In genomic region chr6:169236545-169236944, GRCh38 we compare ENCODE assay signal across 25 cellular contexts. TPM values are rescaled to one million over a fixed set of nuclear protein-coding genes. Genes with fewer than 3 reads are reported as not detected.
DNase-seq lines count a peak whose midpoint lies in the region; ATAC-seq, FAIRE-seq and TF ChIP-seq lines count a peak whose summit lies in the region.
"Had no signal": no experiment of that assay in that cellular context is flagged by ENCODE, and none has a peak within 500 bp of the region (broad histone marks: within the 10 kb centered on the region; RNA-seq: fewer than 3 reads in every experiment).

No MANE protein-coding gene starts in this region.

- no peak overlapping the region for H3K4me3 ChIP-seq in kidney (ENCODE audit: low read length in 2 of 2)
- no peak overlapping the region for H3K4me3 ChIP-seq in mucosa of descending colon
- H3K4me3 ChIP-seq: A549; BLaER1 treated with 17β-estradiol and CSF1 and Interleukin-3, amounts not matched to agents 10 nM and 100 nM; GM12878; GM23248 had no signal

- H3K9me3 ChIP-seq in kidney (ENCODE audit: control insufficient read depth in 1 of 2, low read length in 2 of 2) (no peaks in the 10 kb centered on the region), mucosa of descending colon (no peaks in the 10 kb centered on the region)
- H3K9me3 ChIP-seq: A549, BE2C had no signal

- H3K4me3 Mint-ChIP-seq in chondrocyte (ENCODE audit: unreplicated experiment): no peak overlapping the region
- no peak overlapping the region for H3K4me3 Mint-ChIP-seq in osteocyte (ENCODE audit: unreplicated experiment)
- no peak overlapping the region for H3K4me3 Mint-ChIP-seq in stimulated activated naive B cell treated with anti-CD40 and anti-IgM and Interleukin-4, amounts not matched to agents 10 μg/mL and 1 μg/mL and 100 μg/mL, for 72 hours
- H3K4me3 Mint-ChIP-seq: H9 had no signal

- H3K36me3 ChIP-seq in kidney (ENCODE audit: control insufficient read depth in 1 of 2, insufficient read depth in 2 of 2, low read length in 2 of 2) (peaks cover 0 to 2% of the 10 kb centered on the region in 2 donors), mucosa of descending colon (ENCODE audit: low read depth) (no peaks in the 10 kb centered on the region)
- H3K36me3 ChIP-seq: BE2C; BLaER1 treated with 17β-estradiol and CSF1 and Interleukin-3, amounts not matched to agents 10 nM and 100 nM had no signal

- H3K27ac Mint-ChIP-seq in chondrocyte (ENCODE audit: unreplicated experiment): peak overlapping the region; percentile 65
- peak overlapping the region; percentile 23 for H3K27ac Mint-ChIP-seq in osteocyte (ENCODE audit: unreplicated experiment)
- H3K27ac Mint-ChIP-seq in stimulated activated naive B cell treated with anti-CD40 and anti-IgM and Interleukin-4, amounts not matched to agents 10 μg/mL and 1 μg/mL and 100 μg/mL, for 72 hours: no peak overlapping the region
- H3K27ac Mint-ChIP-seq: CD4-positive, alpha-beta memory T cell; H9 had no signal

- intact Hi-C loops in kidney (cut with DNase I) (no loop called here), mucosa of descending colon (cut with DNase I, micrococcal nuclease) (no loop called here)

- H3K27me3 Mint-ChIP-seq in chondrocyte (ENCODE audit: low read depth) (no peaks in the 10 kb centered on the region), osteocyte (ENCODE audit: unreplicated experiment) (no peaks in the 10 kb centered on the region)
- peaks cover 9 to 13% of the 10 kb centered on the region in 2 donors for H3K27me3 Mint-ChIP-seq in stimulated activated naive B cell treated with anti-CD40 and anti-IgM and Interleukin-4, amounts not matched to agents 10 μg/mL and 1 μg/mL and 100 μg/mL, for 72 hours

- H3K36me3 Mint-ChIP-seq in chondrocyte (ENCODE audit: low read depth) (peaks cover 70% of the 10 kb centered on the region), osteocyte (ENCODE audit: unreplicated experiment) (peaks cover 64% of the 10 kb centered on the region)
- H3K36me3 Mint-ChIP-seq in stimulated activated naive B cell treated with anti-CD40 and anti-IgM and Interleukin-4, amounts not matched to agents 10 μg/mL and 1 μg/mL and 100 μg/mL, for 72 hours: peaks cover 4 to 5% of the 10 kb centered on the region in 2 donors
- H3K36me3 Mint-ChIP-seq: CD4-positive, alpha-beta memory T cell had no signal

- H3K4me1 ChIP-seq in kidney (ENCODE audit: control insufficient read depth in 1 of 2, insufficient read depth in 1 of 2, low read depth in 1 of 2, low read length in 2 of 2) (no peaks in the 10 kb centered on the region), mucosa of descending colon (ENCODE audit: low read depth) (no peaks in the 10 kb centered on the region)
- H3K4me1 ChIP-seq: A549, BE2C, Caco-2 had no signal

- no peaks in the 10 kb centered on the region for H3K9me3 Mint-ChIP-seq in chondrocyte (ENCODE audit: low read depth)
- no peaks in the 10 kb centered on the region for H3K9me3 Mint-ChIP-seq in osteocyte (ENCODE audit: unreplicated experiment)
- peaks cover 18 to 22% of the 10 kb centered on the region in 2 donors for H3K9me3 Mint-ChIP-seq in stimulated activated naive B cell treated with anti-CD40 and anti-IgM and Interleukin-4, amounts not matched to agents 10 μg/mL and 1 μg/mL and 100 μg/mL, for 72 hours

- DNase-seq in chondrocyte (ENCODE audit: low spot score) (no peak), kidney (peak; percentile 10), osteocyte (ENCODE audit: extremely low spot score, unreplicated experiment) (no peak), urothelium cell line (ENCODE audit: low spot score) (no peak), COLO668 (lab: John Stamatoyannopoulos, UW; ENCODE audit: unreplicated experiment) (no peak), mucosa of descending colon (no peak)
- no peak for DNase-seq in stimulated activated naive B cell treated with anti-CD40 and anti-IgM and Interleukin-4, amounts not matched to agents 10 μg/mL and 1 μg/mL and 100 μg/mL, for 72 hours
- DNase-seq: 8988T; ACHN; AML-193; BE2C; Caco-2; CD4-positive, alpha-beta memory T cell; DMS 273 treated with DMSO at 0.1 percent for 48 hours; DMS79; EL; GDM1; GM23248; H9 had no signal

- TF ChIP-seq CTCF in chondrocyte (IDR thresholded peaks at IDR 0.05) (no peak), kidney (IDR thresholded peaks at IDR 0.05; ENCODE audit: borderline replicate concordance, extremely low read depth, insufficient read depth) (no peak), osteocyte (IDR thresholded peaks at IDR 0.05) (no peak), mucosa of descending colon (IDR thresholded peaks at IDR 0.05) (no peak)

- H3K9ac ChIP-seq in kidney (ENCODE audit: low read length in 2 of 2): no peak overlapping the region
- H3K9ac ChIP-seq: BLaER1 treated with 17β-estradiol and CSF1 and Interleukin-3, amounts not matched to agents 10 nM and 100 nM; GM23248 had no signal

- no peak overlapping the region for H3K27ac ChIP-seq in kidney (ENCODE audit: low read depth in 2 of 2, low read length in 2 of 2)
- H3K27ac ChIP-seq: A549; BLaER1 treated with 17β-estradiol and CSF1 and Interleukin-3, amounts not matched to agents 10 nM and 100 nM; GM23248 had no signal

- ATAC-seq in stimulated activated naive B cell treated with anti-CD40 and anti-IgM and Interleukin-4, amounts not matched to agents 10 μg/mL and 1 μg/mL and 100 μg/mL, for 72 hours (replicated peaks): no peak
- no peak for ATAC-seq in HG02870 (IDR thresholded peaks at IDR 0.05; ENCODE audit: unreplicated experiment)
- no peak for ATAC-seq in mucosa of descending colon
- ATAC-seq: A549, GM12878, HCT116 had no signal

- H3K4me1 Mint-ChIP-seq in chondrocyte (ENCODE audit: low read depth) (peaks cover 22% of the 10 kb centered on the region), osteocyte (ENCODE audit: unreplicated experiment) (peaks cover 2% of the 10 kb centered on the region)
- H3K4me1 Mint-ChIP-seq in stimulated activated naive B cell treated with anti-CD40 and anti-IgM and Interleukin-4, amounts not matched to agents 10 μg/mL and 1 μg/mL and 100 μg/mL, for 72 hours: no peaks in the 10 kb centered on the region

- FAIRE-seq in kidney (lab: Jason Lieb, UNC) (no peak), urothelium cell line (lab: Jason Lieb, UNC) (peak; percentile 37)
- FAIRE-seq: A549, GM12878, GM19239 had no signal

RNA-seq across cellular contexts. Expression of gene THBS2, which starts 17.1 kb away (rescaled TPM):
- 1,244 to 1,906 TPM (median 1,285 TPM) in 3 replicates for total RNA-seq in chondrocyte
- 33.4 TPM for total RNA-seq in kidney
- 2.7 TPM for polyA plus RNA-seq in kidney (ENCODE audit: insufficient read depth, low read depth, low replicate concordance)
- total RNA-seq in osteocyte: 650 and 687 TPM in 2 replicates
- 10 to 100 TPM in 1 of 3 donors, 1 to 10 TPM in 2; 3.7 to 39.1 (median 4.0) TPM for total RNA-seq in mucosa of descending colon
- total RNA-seq: CD4-positive, alpha-beta memory T cell had no signal

Comparison
In these comparisons a context has a peak if more than half of its experiments do, and no peak if none do; other contexts are left out.
1. RNA of gene THBS2, which starts 17.1 kb away (total RNA-seq): 1,244 to 1,906 TPM in chondrocyte and 650 to 687 TPM in osteocyte; 33.4 TPM in kidney (single experiment) and 3.7 to 39.1 TPM in mucosa of descending colon; every median in the first group is over 10 times any median in the second.